In genomic region chrX:2185341-2186082, GRCh38 we compare ENCODE assay signal across 1 cellular context.
TF ChIP-seq lines count a peak whose summit lies in the region.

No MANE protein-coding gene starts in this region.

TF ChIP-seq in HepG2, 621 proteins besides CTCF, POLR2A, EP300 and RAD21 (continued from another document):
- TF ChIP-seq PRDM10 (CRISPR knock-in tag; IDR thresholded peaks at IDR 0.05; ENCODE audit: low read depth) (0 out of 2 replicates have a peak, but pooled peaks have one; percentile 25), THAP11 (CRISPR knock-in tag; IDR thresholded peaks at IDR 0.05) (no peak), ZBTB33 (CRISPR knock-in tag; IDR thresholded peaks at IDR 0.05) (no peak), PRDM4 (CRISPR knock-in tag; IDR thresholded peaks at IDR 0.05; ENCODE audit: borderline replicate concordance) (no peak), ZNF703 (CRISPR knock-in tag; IDR thresholded peaks at IDR 0.05; ENCODE audit: borderline replicate concordance) (no peak)
